ENCODE assay signal across 8 cellular contexts in the genomic region with DNA sequence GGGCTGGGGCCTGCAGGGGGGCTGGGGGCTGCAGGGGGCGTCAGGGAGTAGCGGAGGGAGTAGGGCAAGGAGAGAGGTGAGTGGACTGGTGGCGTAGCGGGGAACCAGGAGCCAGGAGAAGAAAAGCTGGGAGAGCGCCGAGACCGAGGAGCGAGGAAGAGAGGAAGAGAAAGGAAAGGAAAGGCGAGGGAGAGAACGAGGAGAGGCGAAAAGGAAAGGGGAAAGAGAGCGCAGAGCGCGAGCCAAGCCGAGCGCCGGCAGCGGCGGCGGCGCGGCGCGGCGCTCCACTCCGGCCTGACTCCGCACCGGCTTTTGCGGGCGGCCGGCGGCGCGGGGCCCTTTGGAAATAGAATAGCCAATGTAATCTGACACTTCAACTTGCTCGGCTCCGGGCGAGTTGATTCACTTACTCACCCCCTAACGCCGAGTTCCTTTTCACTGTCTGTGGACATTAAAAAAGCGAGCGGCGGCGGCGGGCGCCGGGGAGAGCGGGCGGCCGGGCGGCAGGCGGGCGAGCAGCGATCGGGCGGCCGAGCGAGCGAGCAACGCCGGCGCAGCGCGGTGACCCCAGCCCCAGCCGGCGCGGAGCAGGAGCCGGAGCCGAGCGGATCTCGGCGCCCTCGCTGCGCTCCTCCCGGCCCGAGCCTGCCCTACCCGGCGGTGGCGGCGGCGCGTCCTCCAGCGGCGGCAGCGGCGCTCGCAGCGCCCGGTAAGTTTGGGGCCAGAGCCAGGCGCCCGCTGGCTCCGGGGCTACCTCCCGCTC. TPM values are rescaled to one million over a fixed set of nuclear protein-coding genes. Genes with fewer than 3 reads are reported as not detected.
DNase-seq lines count a peak whose midpoint lies in the region; ATAC-seq and TF ChIP-seq lines count a peak whose summit lies in the region.

A gene with protein sequence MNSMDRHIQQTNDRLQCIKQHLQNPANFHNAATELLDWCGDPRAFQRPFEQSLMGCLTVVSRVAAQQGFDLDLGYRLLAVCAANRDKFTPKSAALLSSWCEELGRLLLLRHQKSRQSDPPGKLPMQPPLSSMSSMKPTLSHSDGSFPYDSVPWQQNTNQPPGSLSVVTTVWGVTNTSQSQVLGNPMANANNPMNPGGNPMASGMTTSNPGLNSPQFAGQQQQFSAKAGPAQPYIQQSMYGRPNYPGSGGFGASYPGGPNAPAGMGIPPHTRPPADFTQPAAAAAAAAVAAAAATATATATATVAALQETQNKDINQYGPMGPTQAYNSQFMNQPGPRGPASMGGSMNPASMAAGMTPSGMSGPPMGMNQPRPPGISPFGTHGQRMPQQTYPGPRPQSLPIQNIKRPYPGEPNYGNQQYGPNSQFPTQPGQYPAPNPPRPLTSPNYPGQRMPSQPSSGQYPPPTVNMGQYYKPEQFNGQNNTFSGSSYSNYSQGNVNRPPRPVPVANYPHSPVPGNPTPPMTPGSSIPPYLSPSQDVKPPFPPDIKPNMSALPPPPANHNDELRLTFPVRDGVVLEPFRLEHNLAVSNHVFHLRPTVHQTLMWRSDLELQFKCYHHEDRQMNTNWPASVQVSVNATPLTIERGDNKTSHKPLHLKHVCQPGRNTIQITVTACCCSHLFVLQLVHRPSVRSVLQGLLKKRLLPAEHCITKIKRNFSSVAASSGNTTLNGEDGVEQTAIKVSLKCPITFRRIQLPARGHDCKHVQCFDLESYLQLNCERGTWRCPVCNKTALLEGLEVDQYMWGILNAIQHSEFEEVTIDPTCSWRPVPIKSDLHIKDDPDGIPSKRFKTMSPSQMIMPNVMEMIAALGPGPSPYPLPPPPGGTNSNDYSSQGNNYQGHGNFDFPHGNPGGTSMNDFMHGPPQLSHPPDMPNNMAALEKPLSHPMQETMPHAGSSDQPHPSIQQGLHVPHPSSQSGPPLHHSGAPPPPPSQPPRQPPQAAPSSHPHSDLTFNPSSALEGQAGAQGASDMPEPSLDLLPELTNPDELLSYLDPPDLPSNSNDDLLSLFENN (plus strand): TSS at position 405 of the 763 bp plus-strand sequence. CDS start 132,667 bp downstream, outside the sequence.

- peaks cover 27% of the 10 kb centered on the region for H3K4me1 Mint-ChIP-seq in activated naive CD4-positive, alpha-beta T cell treated with anti-CD3 and anti-CD28 coated beads for 36 hours (ENCODE audit: low read depth)

- no peaks in the 10 kb centered on the region for H3K9me2 ChIP-seq in Loucy (replicated peaks; ENCODE audit: low read depth, low read length)

- H3K4me1 ChIP-seq in ES-I3 (ENCODE audit: insufficient read depth, low read length) (peaks cover 21% of the 10 kb centered on the region), Loucy (ENCODE audit: insufficient read depth, low read length, poor library complexity, severe bottlenecking) (peaks cover 47% of the 10 kb centered on the region), SJSA1 (replicated peaks) (peaks cover 52% of the 10 kb centered on the region), gastroesophageal sphincter (peaks cover 7 to 49% (median 29%) of the 10 kb centered on the region in 3 donors), neutrophil (ENCODE audit: control insufficient read depth in 1 of 2, insufficient read depth in 1 of 2, low read depth in 1 of 2, low read length in 1 of 2) (peaks cover 31 to 44% of the 10 kb centered on the region in 2 experiments)

- peak; percentile 89 to 96 for TF ChIP-seq POLR2A in gastroesophageal sphincter (IDR thresholded peaks at IDR 0.05)

- H3K9ac ChIP-seq in ES-I3 (ENCODE audit: low read depth, low read length) (peak within 1 kb of the TSS; percentile 76), Loucy (ENCODE audit: low read depth, low read length, poor library complexity, severe bottlenecking) (peak within 1 kb of the TSS; percentile 98)

- H3K4me3 ChIP-seq in H7 (ENCODE audit: insufficient read depth, low read depth, low read length) = peak within 1 kb of the TSS; percentile 75
- peak within 1 kb of the TSS; percentile 88 for H3K4me3 ChIP-seq in Loucy (ENCODE audit: low read length, poor library complexity, severe bottlenecking)
- H3K4me3 ChIP-seq in SJSA1 = peak within 1 kb of the TSS; percentile 98
- peak within 1 kb of the TSS; percentile 74 to 77 for H3K4me3 ChIP-seq in gastroesophageal sphincter
- H3K4me3 ChIP-seq in neutrophil (ENCODE audit: low read depth in 1 of 2, low read length in 1 of 2) = peak within 1 kb of the TSS; percentile 75 to 99

- H3K36me3 ChIP-seq in ES-I3 (ENCODE audit: insufficient read depth, low read length) (no peaks in the 10 kb centered on the region), H7 (replicated peaks; ENCODE audit: control insufficient read depth, insufficient read depth, low read length) (no peaks in the 10 kb centered on the region), Loucy (ENCODE audit: insufficient read depth, low read length) (no peaks in the 10 kb centered on the region), SJSA1 (peaks cover 25% of the 10 kb centered on the region), gastroesophageal sphincter (no peaks in the 10 kb centered on the region), neutrophil (no peaks in the 10 kb centered on the region)

- peak; percentile 96 for DNase-seq in H7
- peak; percentile 79 to 92 for DNase-seq in SJSA1 (ENCODE audit: low read depth in 1 of 2, low spot score in 2 of 2)
- peak; percentile 85 for DNase-seq in activated naive CD4-positive, alpha-beta T cell treated with anti-CD3 and anti-CD28 coated beads for 36 hours
- peak in 48 of 49 donors; percentile 52 to 91 (median 82) for DNase-seq in substantia nigra (lab: John Stamatoyannopoulos, UW)

- peaks cover 5% of the 10 kb centered on the region for H3K27me3 Mint-ChIP-seq in activated naive CD4-positive, alpha-beta T cell treated with anti-CD3 and anti-CD28 coated beads for 36 hours (ENCODE audit: low read depth)

- no peak within 1 kb of the TSS for H3K27ac Mint-ChIP-seq in activated naive CD4-positive, alpha-beta T cell treated with anti-CD3 and anti-CD28 coated beads for 36 hours

- no peaks in the 10 kb centered on the region for H3F3A ChIP-seq in Loucy (ENCODE audit: low read depth)

- peak within 1 kb of the TSS; percentile 73 for H3K27ac ChIP-seq in SJSA1
- H3K27ac ChIP-seq in gastroesophageal sphincter = peak within 1 kb of the TSS; percentile 92 to 99 (median 96)
- peak within 1 kb of the TSS; percentile 91 for H3K27ac ChIP-seq in neutrophil
- peak within 1 kb of the TSS; percentile 94 for H3K27ac ChIP-seq in substantia nigra (ENCODE audit: low read depth, low read length, poor library complexity, severe bottlenecking)

- WGBS in gastroesophageal sphincter (ENCODE audit: low coverage in 1 of 2), 2 donors = 0% methylated on average over 26 of the region's 92 CpGs

- peak; percentile 57 for ATAC-seq in gastroesophageal sphincter

- peaks cover 42% of the 10 kb centered on the region for H4K20me1 ChIP-seq in Loucy (ENCODE audit: insufficient read depth, low read length, poor library complexity, severe bottlenecking)

- peak within 1 kb of the TSS; percentile 84 for H2AFZ ChIP-seq in Loucy (ENCODE audit: low read length)

- TF ChIP-seq CTCF in Loucy (conservative IDR thresholded peaks at IDR 0.05; ENCODE audit: low read length) (peak; percentile 14; the same call in 1 of the 2 replicates), gastroesophageal sphincter (IDR thresholded peaks at IDR 0.05) (peak in 3 of 4 experiments; percentile 32 to 63 (median 52)), neutrophil (IDR thresholded peaks at IDR 0.05) (no peak)

- H3K9me3 Mint-ChIP-seq in activated naive CD4-positive, alpha-beta T cell treated with anti-CD3 and anti-CD28 coated beads for 36 hours = no peaks in the 10 kb centered on the region

- peak within 1 kb of the TSS; percentile 93 for H3K4me2 ChIP-seq in Loucy (ENCODE audit: low read depth, low read length, poor library complexity, severe bottlenecking)

- H3K9me3 ChIP-seq in ES-I3 (ENCODE audit: control insufficient read depth, insufficient read depth, low read length) (no peaks in the 10 kb centered on the region), Loucy (ENCODE audit: insufficient read depth, low read depth, low read length) (no peaks in the 10 kb centered on the region), SJSA1 (replicated peaks) (peaks cover 7% of the 10 kb centered on the region; the same call in 1 of the 2 replicates), gastroesophageal sphincter (no peaks in the 10 kb centered on the region), neutrophil (no peaks in the 10 kb centered on the region)

- H3K27me3 ChIP-seq in H7 (ENCODE audit: control insufficient read depth, insufficient read depth, low read length) (peaks cover 3% of the 10 kb centered on the region; the same call in 1 of the 2 replicates), Loucy (ENCODE audit: insufficient read depth, low read length, poor library complexity, severe bottlenecking) (no peaks in the 10 kb centered on the region), SJSA1 (replicated peaks) (no peaks in the 10 kb centered on the region), gastroesophageal sphincter (no peaks in the 10 kb centered on the region), neutrophil (peaks cover 44% of the 10 kb centered on the region)

- H3K4me3 Mint-ChIP-seq in activated naive CD4-positive, alpha-beta T cell treated with anti-CD3 and anti-CD28 coated beads for 36 hours = peak within 1 kb of the TSS; percentile 89

- intact Hi-C loops in activated naive CD4-positive, alpha-beta T cell treated with anti-CD3 and anti-CD28 coated beads for 36 hours (cut with micrococcal nuclease) = loop anchor here (1.0 to 5.0 kb wide), 13 partner anchors 20 to 1036 kb away; a partner anchor contains a TSS

- no peak for TF ChIP-seq EP300 in gastroesophageal sphincter (IDR thresholded peaks at IDR 0.05)

- CTCF ChIA-PET in activated naive CD4-positive, alpha-beta T cell treated with anti-CD3 and anti-CD28 coated beads for 36 hours (lab: Charles Lee) = interaction anchor here (0.8 to 1.0 kb wide), 2 partner anchors 122 to 126 kb away, joined by 3 read pairs; no protein-coding TSS in a partner anchor

- no peaks in the 10 kb centered on the region for H3K36me3 Mint-ChIP-seq in activated naive CD4-positive, alpha-beta T cell treated with anti-CD3 and anti-CD28 coated beads for 36 hours (ENCODE audit: low read depth)

- H3K79me2 ChIP-seq in Loucy (ENCODE audit: insufficient read depth, low read length) = peaks cover 48% of the 10 kb centered on the region

RNA-seq across cellular contexts. Expression of the gene that starts here (rescaled TPM):
- total RNA-seq in H7 (2014; rRNA removed; shearing (Covaris generic)) = 20.4 and 27.2 TPM in 2 replicates
- 13.5 and 22.3 TPM in 2 replicates for total RNA-seq in SJSA1 (2014; rRNA removed; shearing (Covaris generic))
- total RNA-seq in activated naive CD4-positive, alpha-beta T cell treated with anti-CD3 and anti-CD28 coated beads for 36 hours = 10 to 100 TPM; 15.6 to 18.3 TPM
- 10 to 100 TPM; 36.3 to 79.2 (median 67.1) TPM for total RNA-seq in gastroesophageal sphincter

Comparison
In these comparisons a context has a peak if more than half of its experiments do, and no peak if none do; other contexts are left out.
1. Peak in every context shown above with its lines: DNase-seq, ATAC-seq, H3K4me3 ChIP-seq and H3K27ac ChIP-seq.